In genomic region chr13:51584731-51585191, GRCh38 we compare ENCODE assay signal across 8 cellular contexts.
DNase-seq lines count a peak whose midpoint lies in the region; ATAC-seq and TF ChIP-seq lines count a peak whose summit lies in the region.

No MANE protein-coding gene starts in this region.

- peaks cover 0 to 4% of the 10 kb centered on the region in 2 donors for H3K36me3 ChIP-seq in muscle layer of duodenum (ENCODE audit: control insufficient read depth in 1 of 2, insufficient read depth in 2 of 2, low read length in 2 of 2)

- H3K27ac ChIP-seq in muscle layer of duodenum (ENCODE audit: low read length): peak overlapping the region; percentile 60

- H3K9me3 Mint-ChIP-seq in stimulated activated effector memory CD8-positive, alpha-beta T cell treated with anti-CD3 and anti-CD28 coated beads, Interleukin-12 subunit alpha, Interleukin-12 subunit beta, amount 100 ng/mL, for 72 hours: no peaks in the 10 kb centered on the region

- TF ChIP-seq POLR2A in erythroblast (IDR thresholded peaks at IDR 0.05; ENCODE audit: low read length): peak; percentile 29

- no peaks in the 10 kb centered on the region for H3K27me3 ChIP-seq in muscle layer of duodenum (ENCODE audit: low read depth, low read length)

- H3K36me3 Mint-ChIP-seq in stimulated activated effector memory CD8-positive, alpha-beta T cell treated with anti-CD3 and anti-CD28 coated beads, Interleukin-12 subunit alpha, Interleukin-12 subunit beta, amount 100 ng/mL, for 72 hours: peaks cover 7% of the 10 kb centered on the region

- H3K4me1 ChIP-seq in muscle layer of duodenum (ENCODE audit: control insufficient read depth in 1 of 2, insufficient read depth in 2 of 2, low read length in 2 of 2): peaks cover 4 to 19% of the 10 kb centered on the region in 2 donors

- peak overlapping the region; percentile 76 for H3K4me3 Mint-ChIP-seq in stimulated activated effector memory CD8-positive, alpha-beta T cell treated with anti-CD3 and anti-CD28 coated beads, Interleukin-12 subunit alpha, Interleukin-12 subunit beta, amount 100 ng/mL, for 72 hours

- peak; percentile 21 for ATAC-seq in HG02970 (IDR thresholded peaks at IDR 0.05; ENCODE audit: low FRiP score, unreplicated experiment)
- ATAC-seq in stimulated activated effector memory CD8-positive, alpha-beta T cell treated with anti-CD3 and anti-CD28 coated beads, Interleukin-12 subunit alpha, Interleukin-12 subunit beta, amount 100 ng/mL, for 72 hours: peak; percentile 61

- H3K27ac Mint-ChIP-seq in stimulated activated effector memory CD8-positive, alpha-beta T cell treated with anti-CD3 and anti-CD28 coated beads, Interleukin-12 subunit alpha, Interleukin-12 subunit beta, amount 100 ng/mL, for 72 hours: peak overlapping the region; percentile 91

- H3K4me1 Mint-ChIP-seq in stimulated activated effector memory CD8-positive, alpha-beta T cell treated with anti-CD3 and anti-CD28 coated beads, Interleukin-12 subunit alpha, Interleukin-12 subunit beta, amount 100 ng/mL, for 72 hours: peaks cover 20% of the 10 kb centered on the region

- H3K9me3 ChIP-seq in muscle layer of duodenum (ENCODE audit: control insufficient read depth in 1 of 2, low read length in 2 of 2): no peaks in the 10 kb centered on the region

- H3K4me3 ChIP-seq in muscle layer of duodenum (ENCODE audit: low read depth in 1 of 2, low read length in 2 of 2): peak overlapping the region; percentile 74 to 99

- DNase-seq in activated T-cell treated with anti-CD3 and anti-CD28 coated beads for 1 hour (ENCODE audit: low read depth): peak; percentile 51
- DNase-seq in activated T-cell treated with anti-CD3 and anti-CD28 coated beads, Interleukin-2, amount 50 U/mL, for 1 hour: no peak
- peak; percentile 50 for DNase-seq in NCI-H226
- DNase-seq in activated CD8-positive, alpha-beta memory T cell treated with anti-CD3 and anti-CD28 coated beads, Interleukin-2, amount 50 U/mL, for 48 hours: peak; percentile 83
- DNase-seq in erythroblast (lab: John Stamatoyannopoulos, UW): peak; percentile 77 to 83
- no peak for DNase-seq in stimulated activated effector memory CD8-positive, alpha-beta T cell treated with anti-CD3 and anti-CD28 coated beads, Interleukin-12 subunit alpha, Interleukin-12 subunit beta, amount 100 ng/mL, for 72 hours (ENCODE audit: low spot score in 2 of 2)

Comparison
In these comparisons a context has a peak if more than half of its experiments do, and no peak if none do; other contexts are left out.
1. DNase-seq: peak in activated T-cell treated with anti-CD3 and anti-CD28 coated beads for 1 hour (single experiment), NCI-H226 (single experiment), activated CD8-positive, alpha-beta memory T cell treated with anti-CD3 and anti-CD28 coated beads, Interleukin-2, amount 50 U/mL, for 48 hours (single experiment) and erythroblast (2 of 2); none in activated T-cell treated with anti-CD3 and anti-CD28 coated beads, Interleukin-2, amount 50 U/mL, for 1 hour (single experiment) and stimulated activated effector memory CD8-positive, alpha-beta T cell treated with anti-CD3 and anti-CD28 coated beads, Interleukin-12 subunit alpha, Interleukin-12 subunit beta, amount 100 ng/mL, for 72 hours (0 of 2).